Comparison of ENCODE assay signal across 18 cellular contexts in genomic region chr4:188603646-188604045, GRCh38.
"Had no signal": no experiment of that assay in that cellular context is flagged by ENCODE, and none has a peak within 500 bp of the region (broad histone marks: within the 10 kb centered on the region; RNA-seq: fewer than 3 reads in every experiment).

No MANE protein-coding gene starts in this region.

- H3K27ac ChIP-seq: adrenal gland, ascending aorta, colonic mucosa, parathyroid adenoma, right lobe of liver, suprapubic skin, tibial nerve had no signal

- H3K4me1 ChIP-seq: adrenal gland, ascending aorta, colonic mucosa, parathyroid adenoma, right lobe of liver, suprapubic skin, tibial nerve had no signal

- H3K79me2 ChIP-seq: parathyroid adenoma had no signal

- H3K27me3 ChIP-seq: adrenal gland, ascending aorta, colonic mucosa, right lobe of liver, suprapubic skin, tibial nerve had no signal

- DNase-seq: activated CD4-positive, alpha-beta T cell treated with anti-CD3 and anti-CD28 coated beads for 1 hour; activated CD4-positive, alpha-beta T cell treated with anti-CD3 and anti-CD28 coated beads, Interleukin-2, amount 50 U/mL, for 1 hour; activated CD8-positive, alpha-beta T cell treated with anti-CD3 and anti-CD28 coated beads, Interleukin-2, amount 10 ng/mL, durations not matched to agents 7 days and 5 days; activated T-cell treated with anti-CD3 and anti-CD28 coated beads, Interleukin-2, amount 50 U/mL, for 1 hour; adrenal gland; colonic mucosa; endodermal cell; hippocampal formation; left cardiac atrium; right lobe of liver; small intestine; stimulated activated CD4-positive, alpha-beta T cell treated with anti-CD3 and anti-CD28 coated beads, Interleukin-2, amount 100 ng/mL, for 24 hours; stimulated activated naive CD8-positive, alpha-beta T cell treated with anti-CD3 and anti-CD28 coated beads, Interleukin-15, amount 100 ng/mL, for 72 hours; T-helper 1 cell had no signal

- H3K4me3 ChIP-seq: adrenal gland, ascending aorta, colonic mucosa, right lobe of liver, suprapubic skin, tibial nerve had no signal

- H2AFZ ChIP-seq: parathyroid adenoma had no signal

- H3K36me3 ChIP-seq: adrenal gland, ascending aorta, colonic mucosa, right lobe of liver, suprapubic skin, tibial nerve had no signal

- H3K9ac ChIP-seq: parathyroid adenoma had no signal

- H3K9me3 ChIP-seq: adrenal gland, ascending aorta, colonic mucosa, right lobe of liver, suprapubic skin, tibial nerve had no signal
